27 cellular contexts compared by ENCODE assay signal in genomic region chr2:1798425-1799144, GRCh38. TPM values are rescaled to one million over a fixed set of nuclear protein-coding genes. Genes with fewer than 3 reads are reported as not detected.
A peak's percentile ranks its signal among the peaks of the same experiment; 100 is the strongest.
DNase-seq lines count a peak whose midpoint lies in the region; ATAC-seq and TF ChIP-seq lines count a peak whose summit lies in the region.
"Had no signal": no experiment of that assay in that cellular context is flagged by ENCODE, and none has a peak within 500 bp of the region (broad histone marks: within the 10 kb centered on the region; RNA-seq: fewer than 3 reads in every experiment).

No MANE protein-coding gene starts in this region.

- H3K36me3 Mint-ChIP-seq in activated CD4-positive, alpha-beta T cell treated with anti-CD3 and anti-CD28 coated beads, Interleukin-2, amount 10 ng/mL, durations not matched to agents 24 days and 14 days (ENCODE audit: low read depth), result no peaks in the 10 kb centered on the region
- no peaks in the 10 kb centered on the region for H3K36me3 Mint-ChIP-seq in neural progenitor cell
- no peaks in the 10 kb centered on the region for H3K36me3 Mint-ChIP-seq in activated CD4-positive, alpha-beta memory T cell treated with anti-CD3 and anti-CD28 coated beads, Interleukin-2, amount 10 ng/mL, durations not matched to agents 7 days and 5 days (ENCODE audit: low read depth)

- H3K9ac ChIP-seq in neural progenitor cell, result no peak overlapping the region
- H3K9ac ChIP-seq: GM23248 had no signal

- DNase-seq in activated CD4-positive, alpha-beta T cell treated with anti-CD3 and anti-CD28 coated beads, Interleukin-2, amount 10 ng/mL, durations not matched to agents 24 days and 14 days, result no peak
- DNase-seq in activated CD4-positive, alpha-beta T cell treated with anti-CD3 and anti-CD28 coated beads for 4 hours, result no peak
- peak; percentile 27 for DNase-seq in ecto neural progenitor cell (ENCODE audit: low spot score)
- no peak for DNase-seq in neural progenitor cell (ENCODE audit: low spot score)
- no peak for DNase-seq in activated CD4-positive, alpha-beta memory T cell treated with anti-CD3 and anti-CD28 coated beads, Interleukin-2, amount 10 ng/mL, durations not matched to agents 7 days and 5 days
- DNase-seq in activated CD4-positive, CD25-positive, alpha-beta regulatory T cell treated with anti-CD3 and anti-CD28 coated beads, Interleukin-2, amount 50 U/mL, for 72 hours, result no peak
- DNase-seq: activated CD4-positive, alpha-beta T cell treated with anti-CD3 and anti-CD28 coated beads, Interleukin-2, amount 50 U/mL, for 48 hours; activated naive CD4-positive, alpha-beta T cell; AML-193; cortex of kidney; DMS153; gastrocnemius medialis; GM23248; Karpas-422; left cardiac atrium; NCI-H1436; NCI-H2107; NCI-H446; NCI-H774; SJCRH30; stomach had no signal

- no peaks in the 10 kb centered on the region for H3K4me1 ChIP-seq in neural progenitor cell
- H3K4me1 ChIP-seq: A549, gastrocnemius medialis, stomach had no signal

- no peaks in the 10 kb centered on the region for H3K79me2 ChIP-seq in neural progenitor cell (ENCODE audit: low read depth)

- no peak for TF ChIP-seq CTCF in neural progenitor cell (IDR thresholded peaks at IDR 0.05)

- no peak overlapping the region for H3K4me3 ChIP-seq in neural progenitor cell
- H3K4me3 ChIP-seq: A549, gastrocnemius medialis, GM23248, SJCRH30, tibial nerve had no signal

- H3K36me3 ChIP-seq in KOPT-K1 (ENCODE audit: insufficient read depth, low read length), result peaks cover 25% of the 10 kb centered on the region
- H3K36me3 ChIP-seq in neural progenitor cell, result no peaks in the 10 kb centered on the region
- H3K36me3 ChIP-seq: gastrocnemius medialis, neutrophil, SJCRH30, stomach, tibial nerve had no signal

- CTCF ChIA-PET in activated CD4-positive, alpha-beta memory T cell treated with anti-CD3 and anti-CD28 coated beads, Interleukin-2, amount 10 ng/mL, durations not matched to agents 7 days and 5 days (lab: Charles Lee), result no interaction called here

- H3K27me3 Mint-ChIP-seq in activated CD4-positive, alpha-beta T cell treated with anti-CD3 and anti-CD28 coated beads, Interleukin-2, amount 10 ng/mL, durations not matched to agents 24 days and 14 days, result peaks cover 10% of the 10 kb centered on the region
- H3K27me3 Mint-ChIP-seq in neural progenitor cell (ENCODE audit: insufficient read depth, low read depth), result peaks cover 15% of the 10 kb centered on the region
- no peaks in the 10 kb centered on the region for H3K27me3 Mint-ChIP-seq in activated CD4-positive, alpha-beta memory T cell treated with anti-CD3 and anti-CD28 coated beads, Interleukin-2, amount 10 ng/mL, durations not matched to agents 7 days and 5 days

- H3K27me3 ChIP-seq in neural progenitor cell, result no peaks in the 10 kb centered on the region
- H3K27me3 ChIP-seq: gastrocnemius medialis, SJCRH30, stomach, tibial nerve had no signal

- H3K9me3 Mint-ChIP-seq in activated CD4-positive, alpha-beta T cell treated with anti-CD3 and anti-CD28 coated beads, Interleukin-2, amount 10 ng/mL, durations not matched to agents 24 days and 14 days, result no peaks in the 10 kb centered on the region
- no peaks in the 10 kb centered on the region for H3K9me3 Mint-ChIP-seq in neural progenitor cell
- H3K9me3 Mint-ChIP-seq in activated CD4-positive, alpha-beta memory T cell treated with anti-CD3 and anti-CD28 coated beads, Interleukin-2, amount 10 ng/mL, durations not matched to agents 7 days and 5 days, result no peaks in the 10 kb centered on the region

- peaks cover 3% of the 10 kb centered on the region for H3K4me1 Mint-ChIP-seq in activated CD4-positive, alpha-beta T cell treated with anti-CD3 and anti-CD28 coated beads, Interleukin-2, amount 10 ng/mL, durations not matched to agents 24 days and 14 days
- H3K4me1 Mint-ChIP-seq in neural progenitor cell, result peaks cover 28% of the 10 kb centered on the region
- no peaks in the 10 kb centered on the region for H3K4me1 Mint-ChIP-seq in activated CD4-positive, alpha-beta memory T cell treated with anti-CD3 and anti-CD28 coated beads, Interleukin-2, amount 10 ng/mL, durations not matched to agents 7 days and 5 days

- H4K20me1 ChIP-seq in neural progenitor cell (ENCODE audit: low read depth), result no peaks in the 10 kb centered on the region

- POLR2A ChIA-PET in activated CD4-positive, alpha-beta memory T cell treated with anti-CD3 and anti-CD28 coated beads, Interleukin-2, amount 10 ng/mL, durations not matched to agents 7 days and 5 days (lab: Charles Lee), result no interaction called here

- intact Hi-C loops in activated CD4-positive, alpha-beta T cell treated with anti-CD3 and anti-CD28 coated beads, Interleukin-2, amount 10 ng/mL, durations not matched to agents 24 days and 14 days (cut with micrococcal nuclease), result no loop called here

- no peak overlapping the region for H2AFZ ChIP-seq in neural progenitor cell (replicated peaks)
- H2AFZ ChIP-seq: GM23248 had no signal

- no peaks in the 10 kb centered on the region for H3F3A ChIP-seq in neural progenitor cell (ENCODE audit: low read depth)

- peak overlapping the region; percentile 59 for H3K4me3 Mint-ChIP-seq in activated CD4-positive, alpha-beta T cell treated with anti-CD3 and anti-CD28 coated beads, Interleukin-2, amount 10 ng/mL, durations not matched to agents 24 days and 14 days
- H3K4me3 Mint-ChIP-seq in neural progenitor cell, result no peak overlapping the region
- H3K4me3 Mint-ChIP-seq in activated CD4-positive, alpha-beta memory T cell treated with anti-CD3 and anti-CD28 coated beads, Interleukin-2, amount 10 ng/mL, durations not matched to agents 7 days and 5 days, result no peak overlapping the region

- ATAC-seq in GM19395 (IDR thresholded peaks at IDR 0.05; ENCODE audit: unreplicated experiment), result no peak
- ATAC-seq: A549, gastrocnemius medialis, left cardiac atrium had no signal

- H3K27ac ChIP-seq in KOPT-K1 (ENCODE audit: low read depth, low read length, poor library complexity, severe bottlenecking) (peak overlapping the region; percentile 98), neural progenitor cell (no peak overlapping the region)
- H3K27ac ChIP-seq: A549, gastrocnemius medialis, GM23248, HL-60, neutrophil, SJCRH30, tibial nerve had no signal

- peak overlapping the region; percentile 70 for H3K27ac Mint-ChIP-seq in activated CD4-positive, alpha-beta T cell treated with anti-CD3 and anti-CD28 coated beads, Interleukin-2, amount 10 ng/mL, durations not matched to agents 24 days and 14 days
- peak overlapping the region; percentile 53 for H3K27ac Mint-ChIP-seq in neural progenitor cell
- H3K27ac Mint-ChIP-seq in activated CD4-positive, alpha-beta memory T cell treated with anti-CD3 and anti-CD28 coated beads, Interleukin-2, amount 10 ng/mL, durations not matched to agents 7 days and 5 days, result no peak overlapping the region

- no peak overlapping the region for H3K4me2 ChIP-seq in neural progenitor cell
- H3K4me2 ChIP-seq: A549 had no signal

- H3K9me3 ChIP-seq in KOPT-K1 (ENCODE audit: insufficient read depth, low read length, poor library complexity, severe bottlenecking) (no peaks in the 10 kb centered on the region), neural progenitor cell (ENCODE audit: low read depth) (no peaks in the 10 kb centered on the region)
- H3K9me3 ChIP-seq: A549, gastrocnemius medialis, neutrophil, SJCRH30, stomach, tibial nerve had no signal

RNA-seq across cellular contexts. Expression of gene PXDN, which starts 54.3 kb away (rescaled TPM):
- 1.1 and 1.3 TPM in 2 replicates for total RNA-seq in activated CD4-positive, alpha-beta T cell treated with anti-CD3 and anti-CD28 coated beads, Interleukin-2, amount 10 ng/mL, durations not matched to agents 24 days and 14 days
- total RNA-seq in neural progenitor cell (ENCODE audit: low replicate concordance), result 118 and 128 TPM in 2 replicates
- not detected for total RNA-seq in activated CD4-positive, alpha-beta memory T cell treated with anti-CD3 and anti-CD28 coated beads, Interleukin-2, amount 10 ng/mL, durations not matched to agents 7 days and 5 days

Comparison
In these comparisons a context has a peak if more than half of its experiments do, and no peak if none do; other contexts are left out.
1. RNA of gene PXDN, which starts 54.3 kb away (total RNA-seq): 118 to 128 TPM in neural progenitor cell; 1.1 to 1.3 TPM in activated CD4-positive, alpha-beta T cell treated with anti-CD3 and anti-CD28 coated beads, Interleukin-2, amount 10 ng/mL, durations not matched to agents 24 days and 14 days and not detected in activated CD4-positive, alpha-beta memory T cell treated with anti-CD3 and anti-CD28 coated beads, Interleukin-2, amount 10 ng/mL, durations not matched to agents 7 days and 5 days; every median in the first group is over 10 times any median in the second.